In the genomic region with DNA sequence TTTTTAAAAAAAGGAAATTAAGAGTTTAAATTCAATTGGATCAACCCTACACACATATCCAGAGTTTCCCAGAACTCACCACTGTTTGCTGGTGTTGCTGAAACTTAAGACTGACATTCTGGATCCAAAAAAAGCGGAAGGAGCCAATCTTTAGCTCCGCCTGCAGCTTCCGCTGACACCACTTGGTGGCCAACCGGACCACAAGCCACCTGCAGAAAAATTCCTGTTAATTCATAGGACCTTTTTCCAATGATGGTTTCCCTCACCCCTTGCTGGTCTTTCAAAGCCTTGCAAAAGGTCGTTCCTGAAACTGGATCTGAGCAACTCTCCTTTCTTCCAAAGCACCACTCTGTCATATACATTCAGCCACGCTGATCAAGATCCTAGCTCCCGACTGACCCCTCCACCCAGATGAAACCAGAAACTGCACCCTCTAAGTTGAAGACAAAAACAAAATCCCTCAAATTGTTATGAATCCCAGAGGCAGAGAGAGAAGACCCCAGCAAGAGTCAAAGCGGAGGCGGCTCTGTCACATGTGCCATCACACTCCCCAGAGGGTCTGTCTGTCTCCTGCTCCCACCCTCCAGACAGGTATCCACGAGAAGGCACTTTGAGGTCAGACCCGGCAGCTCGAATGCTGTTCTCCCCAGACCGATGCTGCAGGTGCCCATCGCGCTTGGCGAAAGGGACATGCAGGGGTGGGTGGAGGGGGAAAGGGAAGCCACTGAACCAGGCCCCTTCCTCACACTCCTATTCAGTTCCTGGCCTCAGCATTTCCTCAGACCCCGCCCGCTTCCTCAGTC, we compare ENCODE assay signal across 8 cellular contexts. TPM values are rescaled to one million over a fixed set of nuclear protein-coding genes. Genes with fewer than 3 reads are reported as not detected.
DNase-seq lines count a peak whose midpoint lies in the region; ATAC-seq and TF ChIP-seq lines count a peak whose summit lies in the region.

No MANE protein-coding gene starts in this region.

- peak overlapping the region; percentile 54 for H3K27ac ChIP-seq in OCI-LY1 (ENCODE audit: low read depth, low read length, poor library complexity, severe bottlenecking)
- peak overlapping the region; percentile 47 to 95 for H3K27ac ChIP-seq in ovary

- H3K4me3 ChIP-seq in OCI-LY1 (ENCODE audit: low read depth, low read length, poor library complexity, severe bottlenecking): peak overlapping the region; percentile 91
- H3K4me3 ChIP-seq in ovary: peak overlapping the region; percentile 92

- ATAC-seq in HG03103 (IDR thresholded peaks at IDR 0.05; ENCODE audit: low read depth, unreplicated experiment) (peak; percentile 11), Right ventricle myocardium inferior (peak; percentile 2)
- ATAC-seq in activated naive CD8-positive, alpha-beta T cell treated with anti-CD3 and anti-CD28 coated beads, Interleukin-2, amount 10 ng/mL, durations not matched to agents 7 days and 5 days (ENCODE audit: low read depth): peak; percentile 1

- H3K9ac ChIP-seq in OCI-LY1 (ENCODE audit: low read length): peak overlapping the region; percentile 96

- peak; percentile 71 for DNase-seq in activated effector memory CD4-positive, alpha-beta T cell treated with anti-CD3 and anti-CD28 coated beads, Interleukin-2, amount 50 U/mL, for 16 hours
- no peak for DNase-seq in activated effector memory CD4-positive, alpha-beta T cell treated with Interleukin-2 at 50 U/mL for 16 hours
- DNase-seq in activated naive CD8-positive, alpha-beta T cell treated with anti-CD3 and anti-CD28 coated beads, Interleukin-2, amount 10 ng/mL, durations not matched to agents 7 days and 5 days: peak; percentile 48
- DNase-seq in Right ventricle myocardium inferior (ENCODE audit: missing footprints) (no peak), ovary (no peak)
- no peak for DNase-seq in activated CD4-positive, CD25-positive, alpha-beta regulatory T cell (lab: John Stamatoyannopoulos, UW)

- H4K20me1 ChIP-seq in OCI-LY1 (ENCODE audit: insufficient read depth, low read length): no peaks in the 10 kb centered on the region

- no peaks in the 10 kb centered on the region for H3F3A ChIP-seq in OCI-LY1 (ENCODE audit: insufficient read depth, low read length)

- no peaks in the 10 kb centered on the region for H3K27me3 Mint-ChIP-seq in activated naive CD8-positive, alpha-beta T cell treated with anti-CD3 and anti-CD28 coated beads, Interleukin-2, amount 10 ng/mL, durations not matched to agents 7 days and 5 days

- no peaks in the 10 kb centered on the region for H3K9me2 ChIP-seq in OCI-LY1 (ENCODE audit: low read depth, low read length)

- H3K9me3 ChIP-seq in OCI-LY1 (ENCODE audit: low read length): no peaks in the 10 kb centered on the region
- H3K9me3 ChIP-seq in ovary: no peaks in the 10 kb centered on the region

- H3K4me1 Mint-ChIP-seq in activated naive CD8-positive, alpha-beta T cell treated with anti-CD3 and anti-CD28 coated beads, Interleukin-2, amount 10 ng/mL, durations not matched to agents 7 days and 5 days: peaks cover 30% of the 10 kb centered on the region

- TF ChIP-seq CTCF in OCI-LY1 (IDR thresholded peaks at IDR 0.05; ENCODE audit: low read length) (peak; percentile 54), ovary (IDR thresholded peaks at IDR 0.05) (peak in 1 of 3 donors; percentile 32)

- TF ChIP-seq EP300 in ovary (IDR thresholded peaks at IDR 0.05): no peak

- H3K36me3 ChIP-seq in OCI-LY1 (ENCODE audit: insufficient read depth, low read length) (peaks cover 50% of the 10 kb centered on the region), ovary (no peaks in the 10 kb centered on the region)

- H3K4me2 ChIP-seq in OCI-LY1 (ENCODE audit: low read length): peak overlapping the region; percentile 91

- peaks cover 18% of the 10 kb centered on the region for H3K36me3 Mint-ChIP-seq in activated naive CD8-positive, alpha-beta T cell treated with anti-CD3 and anti-CD28 coated beads, Interleukin-2, amount 10 ng/mL, durations not matched to agents 7 days and 5 days

- H3K79me2 ChIP-seq in OCI-LY1 (ENCODE audit: insufficient read depth, low read length): peaks cover 13% of the 10 kb centered on the region

- peaks cover 27% of the 10 kb centered on the region for H3K4me1 ChIP-seq in OCI-LY1 (ENCODE audit: insufficient read depth, low read length, severe bottlenecking)
- H3K4me1 ChIP-seq in ovary (ENCODE audit: insufficient read depth): peaks cover 1% of the 10 kb centered on the region

- TF ChIP-seq POLR2A in ovary (IDR thresholded peaks at IDR 0.05): no peak

- POLR2A ChIA-PET in activated naive CD8-positive, alpha-beta T cell treated with anti-CD3 and anti-CD28 coated beads, Interleukin-2, amount 10 ng/mL, durations not matched to agents 7 days and 5 days (lab: Charles Lee): interaction anchor here (0.5 to 6.6 kb wide), 16 partner anchors 10 to 373 kb away, joined by 3 to 74 read pairs (median 6); partner anchors contain the start of genes ALDOC, PHF12, PIGS and PROCA1

- 2 to 3% (median 2%) methylated on average over 18 of the region's 18 CpGs for WGBS in ovary, 3 donors

- no peaks in the 10 kb centered on the region for H3K9me3 Mint-ChIP-seq in activated naive CD8-positive, alpha-beta T cell treated with anti-CD3 and anti-CD28 coated beads, Interleukin-2, amount 10 ng/mL, durations not matched to agents 7 days and 5 days

- no peak overlapping the region for H2AFZ ChIP-seq in OCI-LY1 (ENCODE audit: low read length)

- H3K27me3 ChIP-seq in OCI-LY1 (ENCODE audit: insufficient read depth, low read length) (no peaks in the 10 kb centered on the region), ovary (no peaks in the 10 kb centered on the region)

- H3K4me3 Mint-ChIP-seq in activated naive CD8-positive, alpha-beta T cell treated with anti-CD3 and anti-CD28 coated beads, Interleukin-2, amount 10 ng/mL, durations not matched to agents 7 days and 5 days: peak overlapping the region; percentile 97

- H3K27ac Mint-ChIP-seq in activated naive CD8-positive, alpha-beta T cell treated with anti-CD3 and anti-CD28 coated beads, Interleukin-2, amount 10 ng/mL, durations not matched to agents 7 days and 5 days: peak overlapping the region; percentile 89

- intact Hi-C loops in Right ventricle myocardium inferior (cut with DNase I): no loop called here
- intact Hi-C loops in ovary (cut with DNase I): no loop called here

RNA-seq across cellular contexts. Expression of gene BLTP2, which starts 0.8 kb away (rescaled TPM):
- total RNA-seq in activated naive CD8-positive, alpha-beta T cell treated with anti-CD3 and anti-CD28 coated beads, Interleukin-2, amount 10 ng/mL, durations not matched to agents 7 days and 5 days: 100 to 1,000 TPM; 144 to 157 TPM
- total RNA-seq in Right ventricle myocardium inferior: 78.6 TPM
- total RNA-seq in ovary: 100 to 1,000 TPM in 3 of 7 donors, 10 to 100 TPM in 4; 57.2 to 148 (median 93.2) TPM
- polyA plus RNA-seq in ovary: 100 to 1,000 TPM in 1 of 2 donors, 10 to 100 TPM in 1; 24.9 to 100 TPM

RNA-seq across cellular contexts. Expression of gene SDF2, which starts 17.5 kb away (rescaled TPM):
- total RNA-seq in activated naive CD8-positive, alpha-beta T cell treated with anti-CD3 and anti-CD28 coated beads, Interleukin-2, amount 10 ng/mL, durations not matched to agents 7 days and 5 days: 10 to 100 TPM; 47.3 to 50.1 TPM
- total RNA-seq in Right ventricle myocardium inferior (31.5 TPM), ovary (10 to 100 TPM; 33.9 to 53.1 (median 46.7) TPM)
- polyA plus RNA-seq in ovary: 100 to 1,000 TPM in 1 of 2 donors, 10 to 100 TPM in 1; 62.7 to 118 TPM

RNA-seq across cellular contexts. Expression of gene SUPT6H, which starts 17.8 kb away (rescaled TPM):
- total RNA-seq in activated naive CD8-positive, alpha-beta T cell treated with anti-CD3 and anti-CD28 coated beads, Interleukin-2, amount 10 ng/mL, durations not matched to agents 7 days and 5 days: 10 to 100 TPM; 81.4 to 87.1 TPM
- total RNA-seq in Right ventricle myocardium inferior (41.0 TPM), ovary (10 to 100 TPM; 42.3 to 83.8 (median 67.2) TPM)
- 10 to 100 TPM; 34.8 to 80.1 TPM for polyA plus RNA-seq in ovary

RNA-seq across cellular contexts. Expression of gene RSKR, which starts 30.2 kb away (rescaled TPM):
- 10 to 100 TPM; 20.7 to 24.9 TPM for total RNA-seq in activated naive CD8-positive, alpha-beta T cell treated with anti-CD3 and anti-CD28 coated beads, Interleukin-2, amount 10 ng/mL, durations not matched to agents 7 days and 5 days
- total RNA-seq in Right ventricle myocardium inferior: 5.0 TPM
- total RNA-seq in ovary: 10 to 100 TPM in 3 of 7 donors, 1 to 10 TPM in 4; 3.6 to 16.2 (median 7.9) TPM
- 1 to 10 TPM; 4.1 to 8.7 TPM for polyA plus RNA-seq in ovary

RNA-seq across cellular contexts. Expression of gene SPAG5, which starts 45.4 kb away (rescaled TPM):
- total RNA-seq in activated naive CD8-positive, alpha-beta T cell treated with anti-CD3 and anti-CD28 coated beads, Interleukin-2, amount 10 ng/mL, durations not matched to agents 7 days and 5 days: 100 to 1,000 TPM; 109 to 118 TPM
- total RNA-seq in Right ventricle myocardium inferior (1.6 TPM), ovary (1 to 10 TPM; 2.1 to 5.0 (median 3.3) TPM)
- polyA plus RNA-seq in ovary: 1 to 10 TPM; 2.9 to 3.8 TPM

Comparison
In these comparisons a context has a peak if more than half of its experiments do, and no peak if none do; other contexts are left out.
1. DNase-seq: peak in activated effector memory CD4-positive, alpha-beta T cell treated with anti-CD3 and anti-CD28 coated beads, Interleukin-2, amount 50 U/mL, for 16 hours (single experiment) and activated naive CD8-positive, alpha-beta T cell treated with anti-CD3 and anti-CD28 coated beads, Interleukin-2, amount 10 ng/mL, durations not matched to agents 7 days and 5 days (single experiment); none in activated effector memory CD4-positive, alpha-beta T cell treated with Interleukin-2 at 50 U/mL for 16 hours (single experiment), Right ventricle myocardium inferior (single experiment), ovary (0 of 5) and activated CD4-positive, CD25-positive, alpha-beta regulatory T cell (0 of 4).
2. Peak in every context shown above with its lines, with median percentiles within 50 percentile points of each other: ATAC-seq.